In genomic region chr5:143771229-143772001, GRCh38 we compare ENCODE assay signal across 1 cellular context.
TF ChIP-seq lines count a peak whose summit lies in the region.

No MANE protein-coding gene starts in this region.

TF ChIP-seq in WTC11, 78 proteins besides CTCF, POLR2A, EP300 and RAD21 (continued from another document):
- TF ChIP-seq NFYB (CRISPR knock-in tag; conservative IDR thresholded peaks at IDR 0.05; ENCODE audit: low read depth) = no peak
- no peak for TF ChIP-seq SP1 (CRISPR knock-in tag; conservative IDR thresholded peaks at IDR 0.05)
- no peak for TF ChIP-seq GABPB1 (CRISPR knock-in tag; IDR thresholded peaks at IDR 0.05)
- TF ChIP-seq GTF2I (CRISPR knock-in tag; conservative IDR thresholded peaks at IDR 0.05) = no peak
- no peak for TF ChIP-seq ZMAT4 (CRISPR knock-in tag; IDR thresholded peaks at IDR 0.05)
- TF ChIP-seq CBFB (CRISPR knock-in tag; IDR thresholded peaks at IDR 0.05; ENCODE audit: low read depth) = no peak
